Comparison of ENCODE assay signal across 13 cellular contexts in genomic region chr9:27485158-27485557, GRCh38. TPM values are rescaled to one million over a fixed set of nuclear protein-coding genes. Genes with fewer than 3 reads are reported as not detected.
DNase-seq lines count a peak whose midpoint lies in the region; ATAC-seq and TF ChIP-seq lines count a peak whose summit lies in the region.
"Had no signal": no experiment of that assay in that cellular context is flagged by ENCODE, and none has a peak within 500 bp of the region (broad histone marks: within the 10 kb centered on the region; RNA-seq: fewer than 3 reads in every experiment).

No MANE protein-coding gene starts in this region.

- H2AFZ ChIP-seq in osteoblast (ENCODE audit: low read length): no peak overlapping the region

- H3K27ac Mint-ChIP-seq in central memory CD8-positive, alpha-beta T cell (ENCODE audit: low read depth): peak overlapping the region; percentile 13
- H3K27ac Mint-ChIP-seq: nephron had no signal

- no peak overlapping the region for H3K4me2 ChIP-seq in osteoblast (ENCODE audit: insufficient read depth, low read length)

- H3K9me3 Mint-ChIP-seq in central memory CD8-positive, alpha-beta T cell: no peaks in the 10 kb centered on the region
- H3K9me3 Mint-ChIP-seq: nephron had no signal

- H3K36me3 Mint-ChIP-seq in central memory CD8-positive, alpha-beta T cell (ENCODE audit: insufficient read depth): no peaks in the 10 kb centered on the region

- no peaks in the 10 kb centered on the region for H3K36me3 ChIP-seq in osteoblast (ENCODE audit: insufficient read depth, low read length)

- no peaks in the 10 kb centered on the region for H4K20me1 ChIP-seq in osteoblast (ENCODE audit: insufficient read depth, low read length)

- no peak for TF ChIP-seq CTCF in osteoblast (IDR thresholded peaks at IDR 0.05; ENCODE audit: extremely low read depth, low read depth, low read length)

- no peaks in the 10 kb centered on the region for H3K27me3 ChIP-seq in osteoblast (ENCODE audit: insufficient read depth, low read length)

- H3K27me3 Mint-ChIP-seq in central memory CD8-positive, alpha-beta T cell: peaks cover 4% of the 10 kb centered on the region

- peak; percentile 73 for ATAC-seq in GM18858 (IDR thresholded peaks at IDR 0.05; ENCODE audit: unreplicated experiment)
- ATAC-seq in GM21390 (IDR thresholded peaks at IDR 0.05; ENCODE audit: unreplicated experiment): peak; percentile 88
- ATAC-seq in HG03108 (IDR thresholded peaks at IDR 0.05; ENCODE audit: unreplicated experiment): peak; percentile 71
- no peak for ATAC-seq in central memory CD8-positive, alpha-beta T cell (replicated peaks; ENCODE audit: extremely low read depth, poor library complexity, severe bottlenecking)

- no peak for DNase-seq in central memory CD8-positive, alpha-beta T cell (ENCODE audit: low spot score in 2 of 2)
- no peak for DNase-seq in activated effector memory CD4-positive, alpha-beta T cell treated with anti-CD3 and anti-CD28 coated beads, Interleukin-2, amount 50 U/mL, for 16 hours
- DNase-seq in osteoblast (ENCODE audit: insufficient read length, low spot score, missing footprints) (no peak), cardiac septum (ENCODE audit: low spot score) (no peak), NCI-H2081 (lab: John Stamatoyannopoulos, UW) (no peak)
- DNase-seq: activated CD4-positive, CD25-positive, alpha-beta regulatory T cell treated with anti-CD3 and anti-CD28 coated beads, Interleukin-2, amount 50 U/mL, for 72 hours; stimulated activated CD4-positive, alpha-beta T cell treated with anti-CD3 and anti-CD28 coated beads, Interleukin-1b, Interleukin-23, amount 100 ng/mL, for 48 hours had no signal

- intact Hi-C loops in cardiac septum (cut with DNase I): no loop called here

- H3K79me2 ChIP-seq in osteoblast (ENCODE audit: insufficient read depth, low read length): no peaks in the 10 kb centered on the region

- H3K4me3 Mint-ChIP-seq in central memory CD8-positive, alpha-beta T cell: no peak overlapping the region
- H3K4me3 Mint-ChIP-seq: nephron had no signal

- H3K4me1 Mint-ChIP-seq in central memory CD8-positive, alpha-beta T cell: peaks cover 16% of the 10 kb centered on the region

- H3K9me3 ChIP-seq in osteoblast (ENCODE audit: low read depth, low read length): no peaks in the 10 kb centered on the region

- no peaks in the 10 kb centered on the region for H3K4me1 ChIP-seq in osteoblast (ENCODE audit: insufficient read depth, low read length)

- no peak overlapping the region for H3K4me3 ChIP-seq in osteoblast (ENCODE audit: insufficient read depth, low read length)

- no peak overlapping the region for H3K27ac ChIP-seq in osteoblast (ENCODE audit: low read depth, low read length)

RNA-seq across cellular contexts. Expression of gene IFNK, which starts 38.9 kb away (rescaled TPM):
- total RNA-seq in osteoblast (not detected in 2 replicates), cardiac septum (not detected)
- total RNA-seq: bronchial epithelial cell, ureter had no signal

RNA-seq across cellular contexts. Expression of gene MOB3B, which starts 44.5 kb away (rescaled TPM):
- total RNA-seq in osteoblast (under 0.01 TPM in 2 replicates), cardiac septum (0.51 TPM)
